Comparison of ENCODE assay signal across 9 cellular contexts in the genomic region with DNA sequence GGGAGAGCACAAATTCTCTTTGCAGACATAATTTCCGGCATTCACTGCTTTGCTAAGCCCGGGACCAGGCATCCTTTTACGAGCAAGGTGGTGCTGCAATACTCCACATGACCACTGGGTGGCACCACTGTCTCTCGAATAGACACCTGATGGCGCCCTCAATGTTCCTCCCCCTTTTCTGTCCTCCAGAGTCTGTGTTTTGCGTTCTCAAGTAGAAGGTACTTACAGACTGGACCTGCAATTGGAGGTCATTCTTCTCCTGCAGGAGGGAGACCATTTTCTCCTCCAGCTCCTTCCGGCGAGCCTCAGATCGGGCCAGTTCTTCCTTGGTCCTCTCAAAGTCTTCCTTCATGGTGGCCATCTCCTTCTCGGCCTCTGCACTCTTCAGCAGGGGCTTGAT. TPM values are rescaled to one million over a fixed set of nuclear protein-coding genes. Genes with fewer than 3 reads are reported as not detected.
DNase-seq lines count a peak whose midpoint lies in the region; ATAC-seq and TF ChIP-seq lines count a peak whose summit lies in the region.
"Had no signal": no experiment of that assay in that cellular context is flagged by ENCODE, and none has a peak within 500 bp of the region (broad histone marks: within the 10 kb centered on the region; RNA-seq: fewer than 3 reads in every experiment).

No MANE protein-coding gene starts in this region.

- H3K4me1 Mint-ChIP-seq in CD8-positive, alpha-beta T cell (ENCODE audit: low read depth), result no peaks in the 10 kb centered on the region
- H3K4me1 Mint-ChIP-seq in H9, result peaks cover 0 to 3% of the 10 kb centered on the region in 2 experiments; a peak in 1 of 4 replicates

- no peaks in the 10 kb centered on the region for H3K36me3 Mint-ChIP-seq in CD8-positive, alpha-beta T cell
- no peaks in the 10 kb centered on the region for H3K36me3 Mint-ChIP-seq in H9 (ENCODE audit: insufficient read depth in 1 of 3, low read depth in 3 of 3)

- no peak overlapping the region for H4K91ac ChIP-seq in H9 (ENCODE audit: insufficient read length, low read depth, low read length)

- H4K8ac ChIP-seq in H9 (replicated peaks; ENCODE audit: insufficient read length, low read depth, low read length), result no peak overlapping the region

- no peak overlapping the region for H3K23ac ChIP-seq in H9 (ENCODE audit: insufficient read length, low read depth, low read length)

- no peak overlapping the region for H2BK15ac ChIP-seq in H9 (ENCODE audit: low read depth, low read length)

- no CpG with 5 or more reads among the region's 10 CpGs for WGBS in H9 (ENCODE audit: extremely low coverage, insufficient read length, low lambda C conversion rate)

- H3K18ac ChIP-seq in H9 (ENCODE audit: insufficient read length, low read depth, low read length), result no peak overlapping the region

- peak; percentile 92 for TF ChIP-seq CTCF in CD8-positive, alpha-beta T cell (IDR thresholded peaks at IDR 0.05)
- peak; percentile 93 for TF ChIP-seq CTCF in H9 (conservative IDR thresholded peaks at IDR 0.05)
- TF ChIP-seq CTCF in dorsolateral prefrontal cortex (IDR thresholded peaks at IDR 0.05 in 54 of 56, conservative IDR thresholded peaks at IDR 0.05 in 2 of 56; ENCODE audit: low read depth in 1 of 56, partially characterized antibody in 56 of 56), result peak; percentile 81 to 97 (median 92)

- peaks cover 12% of the 10 kb centered on the region for H3K27me3 Mint-ChIP-seq in CD8-positive, alpha-beta T cell (ENCODE audit: low read depth)
- H3K27me3 Mint-ChIP-seq in H9 (ENCODE audit: low read depth), result no peaks in the 10 kb centered on the region; the same call in 1 of the 2 replicates

- H2AK5ac ChIP-seq in H9 (ENCODE audit: insufficient read length, low read length), result no peak overlapping the region

- no peaks in the 10 kb centered on the region for H3K4me1 ChIP-seq in CD8-positive, alpha-beta T cell (ENCODE audit: insufficient read depth, low read length)
- H3K4me1 ChIP-seq in H9 (ENCODE audit: insufficient read depth, low read length), result no peaks in the 10 kb centered on the region

- peak; percentile 28 to 76 (median 54) for DNase-seq in CD8-positive, alpha-beta T cell
- DNase-seq in H9, result peak; percentile 91
- peak; percentile 75 for DNase-seq in NCI-H460 (ENCODE audit: extremely low read depth, low read depth)
- DNase-seq in activated CD4-positive, alpha-beta T cell treated with anti-CD3 and anti-CD28 coated beads, Interleukin-2, amount 50 U/mL, for 1 hour, result peak; percentile 54
- peak; percentile 28 to 92 (median 81) for DNase-seq in dorsolateral prefrontal cortex
- peak; percentile 70 to 86 for DNase-seq in lung microvascular endothelial cell (ENCODE audit: low read depth in 2 of 2)
- DNase-seq in stimulated activated CD8-positive, alpha-beta memory T cell treated with anti-CD3 and anti-CD28 coated beads, Interleukin-12 subunit alpha, Interleukin-12 subunit beta, amount 100 ng/mL, for 4 hours (ENCODE audit: low read depth), result peak; percentile 22

- H3K4me3 ChIP-seq in CD8-positive, alpha-beta T cell (ENCODE audit: low read depth, low read length), result no peak overlapping the region
- no peak overlapping the region for H3K4me3 ChIP-seq in dorsolateral prefrontal cortex

- H3T11ph ChIP-seq in H9 (ENCODE audit: low read length), result no peak overlapping the region

- no peak overlapping the region for H3K56ac ChIP-seq in H9 (ENCODE audit: insufficient read length, low read depth, low read length)

- ATAC-seq in CD8-positive, alpha-beta T cell, result no peak
- ATAC-seq in HG02610 (IDR thresholded peaks at IDR 0.05; ENCODE audit: unreplicated experiment), result no peak

- no peaks in the 10 kb centered on the region for H3K79me1 ChIP-seq in H9 (ENCODE audit: insufficient read depth, low read depth, low read length, poor library complexity, severe bottlenecking)

- H3K14ac ChIP-seq in H9 (ENCODE audit: insufficient read depth, low read length), result no peak overlapping the region

- no peak overlapping the region for H2BK120ac ChIP-seq in H9 (ENCODE audit: low read depth, low read length, poor library complexity, severe bottlenecking)

- no peaks in the 10 kb centered on the region for H3K23me2 ChIP-seq in H9 (ENCODE audit: insufficient read length, low read depth, low read length, poor library complexity, severe bottlenecking)

- H4K5ac ChIP-seq in H9 (ENCODE audit: insufficient read length, low read depth, low read length), result no peak overlapping the region

- H3K9ac ChIP-seq in H9 (ENCODE audit: extremely low read depth, insufficient read length, low read length), result no peak overlapping the region

- H3K4me2 ChIP-seq in H9 (ENCODE audit: insufficient read depth, insufficient read length, low read length), result no peak overlapping the region

- no peaks in the 10 kb centered on the region for H3K79me2 ChIP-seq in H9 (ENCODE audit: insufficient read depth, low read length)

- CTCF ChIA-PET in CD8-positive, alpha-beta T cell (lab: Charles Lee), result interaction anchor here (0.6 to 2.0 kb wide), 4 partner anchors 10 to 423 kb away, joined by 3 to 8 read pairs (median 3); a partner anchor contains a TSS

- H2AFZ ChIP-seq in H9 (ENCODE audit: low read length), result no peak overlapping the region

- no peak overlapping the region for H3K27ac ChIP-seq in CD8-positive, alpha-beta T cell (ENCODE audit: low read depth, low read length)
- no peak overlapping the region for H3K27ac ChIP-seq in H9 (ENCODE audit: insufficient read length, low read depth, low read length)
- no peak overlapping the region for H3K27ac ChIP-seq in dorsolateral prefrontal cortex

- no peak overlapping the region for H2BK12ac ChIP-seq in H9 (ENCODE audit: insufficient read length, low read depth, low read length)

- H3K36me3 ChIP-seq in CD8-positive, alpha-beta T cell (ENCODE audit: insufficient read depth, low read length), result no peaks in the 10 kb centered on the region

- H2BK5ac ChIP-seq in H9 (ENCODE audit: insufficient read length, low read length), result no peak overlapping the region

- POLR2A ChIA-PET in CD8-positive, alpha-beta T cell (lab: Charles Lee), result no interaction called here

- no peaks in the 10 kb centered on the region for H3K27me3 ChIP-seq in CD8-positive, alpha-beta T cell (ENCODE audit: insufficient read depth, low read length)
- H3K27me3 ChIP-seq in H9 (ENCODE audit: insufficient read depth, low read length), result no peaks in the 10 kb centered on the region
- H3K27me3 ChIP-seq in dorsolateral prefrontal cortex, result peaks cover 0 to 5% (median 0%) of the 10 kb centered on the region in 45 donors

- H4K20me1 ChIP-seq in H9 (ENCODE audit: control insufficient read depth, insufficient read depth, insufficient read length), result no peaks in the 10 kb centered on the region

- H3K4me3 Mint-ChIP-seq in CD8-positive, alpha-beta T cell, result no peak overlapping the region
- H3K4me3 Mint-ChIP-seq in H9, result no peak overlapping the region

- H3K9me3 ChIP-seq in CD8-positive, alpha-beta T cell (ENCODE audit: low read length), result no peaks in the 10 kb centered on the region
- H3K9me3 ChIP-seq in H9 (ENCODE audit: control insufficient read depth, low read depth, low read length), result no peaks in the 10 kb centered on the region

- H3K27ac Mint-ChIP-seq in CD8-positive, alpha-beta T cell, result no peak overlapping the region
- H3K27ac Mint-ChIP-seq in H9, result no peak overlapping the region

- intact Hi-C loops in CD8-positive, alpha-beta T cell (cut with DNase I, micrococcal nuclease), result loop anchor here in 1 of 2 experiments (10.0 kb wide), 1 partner anchor 403 kb away; no protein-coding TSS in a partner anchor
- intact Hi-C loops in dorsolateral prefrontal cortex (cut with DNase I), result loop anchor here in 1 of 2 donors (2.0 to 10.0 kb wide), 2 partner anchors 287 to 403 kb away; no protein-coding TSS in a partner anchor

- no peaks in the 10 kb centered on the region for H3K9me3 Mint-ChIP-seq in CD8-positive, alpha-beta T cell
- H3K9me3 Mint-ChIP-seq in H9, result no peaks in the 10 kb centered on the region; a peak in 1 of 5 replicates

- no peak overlapping the region for H2BK20ac ChIP-seq in H9 (ENCODE audit: low read depth, low read length, poor library complexity, severe bottlenecking)

- no peak overlapping the region for H3K4ac ChIP-seq in H9 (ENCODE audit: low read depth, low read length)

RNA-seq across cellular contexts. Expression of a gene that starts 45.2 kb away (rescaled TPM):
- total RNA-seq in CD8-positive, alpha-beta T cell, result not detected
- total RNA-seq in H9 (2021), result not detected in 2 replicates
- total RNA-seq in NCI-H460 (2014; rRNA removed; shearing (Covaris generic)), result not detected in 2 replicates
- polyA plus RNA-seq in NCI-H460 (2014; cell fraction: nucleus; rRNA removed), result not detected in 2 replicates
- total RNA-seq in dorsolateral prefrontal cortex, result under 1 TPM in 43 of 120 experiments, not detected in 77; 0.07 to 0.22 (median 0.12) TPM
- total RNA-seq in lung microvascular endothelial cell, result not detected in 2 replicates
- total RNA-seq: T-helper 2 cell treated with Interferon-gamma antibody and Interleukin-4, amounts not matched to agents 100 ng/mL and 5 ng/mL, for 36 hours had no signal

Comparison
In these comparisons a context has a peak if more than half of its experiments do, and no peak if none do; other contexts are left out.
1. DNase-seq: peak in every context shown above with its lines; median percentile 91 in H9; 81 in dorsolateral prefrontal cortex; 78 in lung microvascular endothelial cell; 75 in NCI-H460; 54 in CD8-positive, alpha-beta T cell; 54 in activated CD4-positive, alpha-beta T cell treated with anti-CD3 and anti-CD28 coated beads, Interleukin-2, amount 50 U/mL, for 1 hour; 22 in stimulated activated CD8-positive, alpha-beta memory T cell treated with anti-CD3 and anti-CD28 coated beads, Interleukin-12 subunit alpha, Interleukin-12 subunit beta, amount 100 ng/mL, for 4 hours.